ENCODE assay signal across 24 cellular contexts in genomic region chr2:22694856-22695255, GRCh38.
"Had no signal": no experiment of that assay in that cellular context is flagged by ENCODE, and none has a peak within 500 bp of the region (broad histone marks: within the 10 kb centered on the region; RNA-seq: fewer than 3 reads in every experiment).

No MANE protein-coding gene starts in this region.

- H3K4me1 Mint-ChIP-seq: activated CD4-positive, alpha-beta memory T cell treated with anti-CD3 and anti-CD28 coated beads, Interleukin-2, amount 10 ng/mL, durations not matched to agents 7 days and 5 days; activated CD8-positive, alpha-beta memory T cell treated with anti-CD3 and anti-CD28 coated beads, Interleukin-2, amount 10 ng/mL, durations not matched to agents 7 days and 5 days; activated naive CD8-positive, alpha-beta T cell treated with anti-CD3 and anti-CD28 coated beads for 36 hours; activated T-helper 17 cell treated with anti-CD3 and anti-CD28 coated beads, Interleukin-2, amount 50 U/mL, for 72 hours; nephron; stimulated activated naive CD8-positive, alpha-beta T cell treated with anti-CD3 and anti-CD28 coated beads, Interleukin-15, amount 100 ng/mL, for 72 hours had no signal

- H3K9me3 ChIP-seq: pancreas, right lobe of liver, suprapubic skin, transverse colon had no signal

- DNase-seq: activated CD4-positive, alpha-beta memory T cell treated with anti-CD3 and anti-CD28 coated beads, Interleukin-2, amount 10 ng/mL, durations not matched to agents 7 days and 5 days; activated CD4-positive, alpha-beta T cell treated with anti-CD3 and anti-CD28 coated beads for 48 hours; activated CD8-positive, alpha-beta memory T cell treated with anti-CD3 and anti-CD28 coated beads, Interleukin-2, amount 10 ng/mL, durations not matched to agents 7 days and 5 days; activated naive CD4-positive, alpha-beta T cell; activated naive CD8-positive, alpha-beta T cell treated with anti-CD3 and anti-CD28 coated beads for 36 hours; amygdala; caudate nucleus; dorsolateral prefrontal cortex; erythroblast; head of caudate nucleus; pancreas; right lobe of liver; small intestine; stimulated activated CD4-positive, alpha-beta T cell treated with anti-CD3 and anti-CD28 coated beads, Interleukin-15, amount 100 ng/mL, for 24 hours; stimulated activated CD4-positive, alpha-beta T cell treated with anti-CD3 and anti-CD28 coated beads, Interleukin-2, amount 100 ng/mL, for 48 hours; stimulated activated naive CD8-positive, alpha-beta T cell treated with anti-CD3 and anti-CD28 coated beads, Interleukin-15, amount 100 ng/mL, for 72 hours; SW 1271; T-helper 2 cell; transverse colon had no signal

- H3K9me3 Mint-ChIP-seq: activated CD4-positive, alpha-beta memory T cell treated with anti-CD3 and anti-CD28 coated beads, Interleukin-2, amount 10 ng/mL, durations not matched to agents 7 days and 5 days; activated naive CD8-positive, alpha-beta T cell treated with anti-CD3 and anti-CD28 coated beads for 36 hours; mesothelial cell of epicardium; nephron; stimulated activated naive CD8-positive, alpha-beta T cell treated with anti-CD3 and anti-CD28 coated beads, Interleukin-15, amount 100 ng/mL, for 72 hours had no signal

- H3K4me1 ChIP-seq: pancreas, right lobe of liver, suprapubic skin, transverse colon had no signal

- H3K4me3 ChIP-seq: dorsolateral prefrontal cortex, lung, pancreas, right lobe of liver, suprapubic skin, transverse colon had no signal

- H3K4me3 Mint-ChIP-seq: activated CD4-positive, alpha-beta memory T cell treated with anti-CD3 and anti-CD28 coated beads, Interleukin-2, amount 10 ng/mL, durations not matched to agents 7 days and 5 days; activated CD8-positive, alpha-beta memory T cell treated with anti-CD3 and anti-CD28 coated beads, Interleukin-2, amount 10 ng/mL, durations not matched to agents 7 days and 5 days; activated naive CD8-positive, alpha-beta T cell treated with anti-CD3 and anti-CD28 coated beads for 36 hours; activated T-helper 17 cell treated with anti-CD3 and anti-CD28 coated beads, Interleukin-2, amount 50 U/mL, for 72 hours; mesothelial cell of epicardium; nephron; stimulated activated naive CD8-positive, alpha-beta T cell treated with anti-CD3 and anti-CD28 coated beads, Interleukin-15, amount 100 ng/mL, for 72 hours had no signal

- H3K36me3 Mint-ChIP-seq: activated CD8-positive, alpha-beta memory T cell treated with anti-CD3 and anti-CD28 coated beads, Interleukin-2, amount 10 ng/mL, durations not matched to agents 7 days and 5 days; activated naive CD8-positive, alpha-beta T cell treated with anti-CD3 and anti-CD28 coated beads for 36 hours; mesothelial cell of epicardium had no signal

- H3K36me3 ChIP-seq: pancreas, right lobe of liver, suprapubic skin, transverse colon had no signal

- H3K27ac ChIP-seq: dorsolateral prefrontal cortex, pancreas, right lobe of liver, suprapubic skin, transverse colon had no signal

- H3K27me3 ChIP-seq: dorsolateral prefrontal cortex, pancreas, right lobe of liver, suprapubic skin, transverse colon had no signal

- H3K27me3 Mint-ChIP-seq: activated CD4-positive, alpha-beta memory T cell treated with anti-CD3 and anti-CD28 coated beads, Interleukin-2, amount 10 ng/mL, durations not matched to agents 7 days and 5 days; activated CD8-positive, alpha-beta memory T cell treated with anti-CD3 and anti-CD28 coated beads, Interleukin-2, amount 10 ng/mL, durations not matched to agents 7 days and 5 days; activated naive CD8-positive, alpha-beta T cell treated with anti-CD3 and anti-CD28 coated beads for 36 hours; activated T-helper 17 cell treated with anti-CD3 and anti-CD28 coated beads, Interleukin-2, amount 50 U/mL, for 72 hours; stimulated activated naive CD8-positive, alpha-beta T cell treated with anti-CD3 and anti-CD28 coated beads, Interleukin-15, amount 100 ng/mL, for 72 hours had no signal

- H3K27ac Mint-ChIP-seq: activated CD4-positive, alpha-beta memory T cell treated with anti-CD3 and anti-CD28 coated beads, Interleukin-2, amount 10 ng/mL, durations not matched to agents 7 days and 5 days; activated CD8-positive, alpha-beta memory T cell treated with anti-CD3 and anti-CD28 coated beads, Interleukin-2, amount 10 ng/mL, durations not matched to agents 7 days and 5 days; activated naive CD8-positive, alpha-beta T cell treated with anti-CD3 and anti-CD28 coated beads for 36 hours; activated T-helper 17 cell treated with anti-CD3 and anti-CD28 coated beads, Interleukin-2, amount 50 U/mL, for 72 hours; mesothelial cell of epicardium; stimulated activated naive CD8-positive, alpha-beta T cell treated with anti-CD3 and anti-CD28 coated beads, Interleukin-15, amount 100 ng/mL, for 72 hours had no signal
